Comparison of ENCODE assay signal across 24 cellular contexts in genomic region chr5:4129523-4129922, GRCh38.
"Had no signal": no experiment of that assay in that cellular context is flagged by ENCODE, and none has a peak within 500 bp of the region (broad histone marks: within the 10 kb centered on the region; RNA-seq: fewer than 3 reads in every experiment).

No MANE protein-coding gene starts in this region.

- H3K27ac ChIP-seq: ovary, parathyroid adenoma, psoas muscle, right lobe of liver, sigmoid colon, stomach, thoracic aorta, thyroid gland, tibial nerve, upper lobe of left lung, vagina had no signal

- H3K4me3 ChIP-seq: ovary, psoas muscle, right lobe of liver, sigmoid colon, stomach, thoracic aorta, thyroid gland, tibial nerve, upper lobe of left lung, vagina had no signal

- ATAC-seq: naive thymus-derived CD4-positive, alpha-beta T cell; natural killer cell; psoas muscle; right lobe of liver; stimulated activated effector memory CD8-positive, alpha-beta T cell treated with anti-CD3 and anti-CD28 coated beads, Interleukin-12 subunit alpha, Interleukin-12 subunit beta, amount 100 ng/mL, for 72 hours; stimulated activated naive B cell treated with anti-CD40 and anti-IgM and Interleukin-4, amounts not matched to agents 10 μg/mL and 1 μg/mL and 100 μg/mL, for 72 hours had no signal

- H3K4me1 ChIP-seq: parathyroid adenoma, psoas muscle, right lobe of liver, sigmoid colon, stomach, thyroid gland, tibial nerve, upper lobe of left lung, vagina had no signal

- H3K27me3 ChIP-seq: ovary, right lobe of liver, sigmoid colon, stomach, thyroid gland, tibial nerve, upper lobe of left lung, vagina had no signal

- H3K9me3 ChIP-seq: psoas muscle, right lobe of liver, thoracic aorta, thyroid gland, vagina had no signal

- DNase-seq: naive thymus-derived CD4-positive, alpha-beta T cell; natural killer cell; occipital lobe; ovary; posterior cingulate gyrus; right lobe of liver; sigmoid colon; small intestine; stimulated activated CD4-positive, alpha-beta T cell treated with anti-CD3 and anti-CD28 coated beads, Interleukin-15, amount 100 ng/mL, for 24 hours; stimulated activated CD4-positive, alpha-beta T cell treated with anti-CD3 and anti-CD28 coated beads, Interleukin-2, amount 100 ng/mL, for 24 hours; stimulated activated CD4-positive, alpha-beta T cell treated with anti-CD3 and anti-CD28 coated beads, Interleukin-2, amount 100 ng/mL, for 48 hours; stimulated activated CD4-positive, alpha-beta T cell treated with anti-CD3 and anti-CD28 coated beads, Interleukin-4, amount 100 ng/mL, for 24 hours; stimulated activated naive B cell treated with anti-CD40 and anti-IgM and Interleukin-4, amounts not matched to agents 10 μg/mL and 1 μg/mL and 100 μg/mL, for 72 hours; stimulated activated naive CD4-positive, alpha-beta T cell treated with Interleukin-2 at 50 U/mL for 16 hours; stomach; thyroid gland; trophoblast cell; upper lobe of left lung had no signal

- H3K36me3 ChIP-seq: ovary, right lobe of liver, sigmoid colon, stomach, thoracic aorta, thyroid gland, tibial nerve, upper lobe of left lung, vagina had no signal
